ENCODE assay signal across 13 cellular contexts in genomic region chr12:82474181-82474797, GRCh38.
A peak's percentile ranks its signal among the peaks of the same experiment; 100 is the strongest.
DNase-seq lines count a peak whose midpoint lies in the region; ATAC-seq and TF ChIP-seq lines count a peak whose summit lies in the region.
"Had no signal": no experiment of that assay in that cellular context is flagged by ENCODE, and none has a peak within 500 bp of the region (broad histone marks: within the 10 kb centered on the region; RNA-seq: fewer than 3 reads in every experiment).

No MANE protein-coding gene starts in this region.

- H3K36me3 ChIP-seq in BE2C = no peaks in the 10 kb centered on the region

- DNase-seq in NCI-H2227 (lab: John Stamatoyannopoulos, UW; ENCODE audit: unreplicated experiment) = no peak
- no peak for DNase-seq in BE2C
- DNase-seq in glomerular visceral epithelial cell (ENCODE audit: extremely low spot score) = no peak
- DNase-seq in HUDEP-2 (lab: John Stamatoyannopoulos, UW; ENCODE audit: unreplicated experiment in 76 of 76) = no peak
- DNase-seq: cortex of kidney; NCI-H187; stimulated activated naive B cell treated with anti-CD40 and anti-IgM and Interleukin-4, amounts not matched to agents 10 μg/mL and 1 μg/mL and 100 μg/mL, for 72 hours had no signal

- H3K9me3 ChIP-seq in BE2C = no peaks in the 10 kb centered on the region

- ATAC-seq in GM18505 (IDR thresholded peaks at IDR 0.05; ENCODE audit: unreplicated experiment) (peak; percentile 63), GM21360 (IDR thresholded peaks at IDR 0.05; ENCODE audit: unreplicated experiment) (peak; percentile 64), HG02798 (IDR thresholded peaks at IDR 0.05; ENCODE audit: poor library complexity, unreplicated experiment) (peak; percentile 95), HG03460 (IDR thresholded peaks at IDR 0.05; ENCODE audit: unreplicated experiment) (peak; percentile 91)
- ATAC-seq: activated CD4-positive, CD25-positive, alpha-beta regulatory T cell treated with anti-CD3 and anti-CD28 coated beads, Interleukin-2, amount 50 U/mL, for 24 hours; HCT116; stimulated activated naive B cell treated with anti-CD40 and anti-IgM and Interleukin-4, amounts not matched to agents 10 μg/mL and 1 μg/mL and 100 μg/mL, for 72 hours had no signal

- no peaks in the 10 kb centered on the region for H3K27me3 ChIP-seq in BE2C

- no peaks in the 10 kb centered on the region for H3K4me1 ChIP-seq in BE2C

- no peak for TF ChIP-seq CTCF in BE2C (IDR thresholded peaks at IDR 0.05; ENCODE audit: low read depth, low read length)

- H3K4me3 ChIP-seq in BE2C (ENCODE audit: low read depth, low read length) = no peak overlapping the region

- no peak for TF ChIP-seq POLR2A in GM18505 (IDR thresholded peaks at IDR 0.05; ENCODE audit: borderline replicate concordance, extremely low read depth, insufficient read depth, insufficient read length)
